In genomic region chr6:125273965-125274364, GRCh38 we compare ENCODE assay signal across 13 cellular contexts. TPM values are rescaled to one million over a fixed set of nuclear protein-coding genes. Genes with fewer than 3 reads are reported as not detected.
DNase-seq lines count a peak whose midpoint lies in the region; ATAC-seq and TF ChIP-seq lines count a peak whose summit lies in the region.
"Had no signal": no experiment of that assay in that cellular context is flagged by ENCODE, and none has a peak within 500 bp of the region (broad histone marks: within the 10 kb centered on the region; RNA-seq: fewer than 3 reads in every experiment).

No MANE protein-coding gene starts in this region.

- no peaks in the 10 kb centered on the region for H3K27me3 Mint-ChIP-seq in naive thymus-derived CD4-positive, alpha-beta T cell
- H3K27me3 Mint-ChIP-seq: memory B cell had no signal

- intact Hi-C loops in naive thymus-derived CD4-positive, alpha-beta T cell (cut with micrococcal nuclease) = no loop called here

- ATAC-seq in HG02678 (IDR thresholded peaks at IDR 0.05; ENCODE audit: unreplicated experiment) (no peak), HG02759 (IDR thresholded peaks at IDR 0.05; ENCODE audit: unreplicated experiment) (no peak)
- ATAC-seq in naive thymus-derived CD4-positive, alpha-beta T cell = no peak

- H3K9me3 Mint-ChIP-seq in naive thymus-derived CD4-positive, alpha-beta T cell = peaks cover 0 to 2% (median 0%) of the 10 kb centered on the region in 11 donors
- H3K9me3 Mint-ChIP-seq: H9, memory B cell had no signal

- peaks cover 0 to 49% (median 0%) of the 10 kb centered on the region in 3 experiments for H3K36me3 ChIP-seq in naive thymus-derived CD4-positive, alpha-beta T cell (ENCODE audit: control insufficient read depth in 2 of 3, insufficient read depth in 3 of 3, low read length in 3 of 3)

- H3K4me3 Mint-ChIP-seq in naive thymus-derived CD4-positive, alpha-beta T cell = no peak overlapping the region
- H3K4me3 Mint-ChIP-seq: H9, memory B cell had no signal

- H3K27ac Mint-ChIP-seq in naive thymus-derived CD4-positive, alpha-beta T cell = peak overlapping the region in 1 of 9 donors; percentile 25
- H3K27ac Mint-ChIP-seq: H9, memory B cell had no signal

- peak; percentile 83 for DNase-seq in A172 (ENCODE audit: low spot score)
- peak; percentile 21 for DNase-seq in HFF-Myc (ENCODE audit: extremely low read depth, low read depth)
- DNase-seq in amniotic epithelial cell (ENCODE audit: low read depth) = peak; percentile 44
- peak; percentile 12 for DNase-seq in glomerular endothelial cell (ENCODE audit: extremely low read depth, low read depth, low spot score)
- DNase-seq in naive thymus-derived CD4-positive, alpha-beta T cell = no peak
- DNase-seq in NOMO-1 treated with dmso at 0.1 percent for 144 hours (lab: John Stamatoyannopoulos, UW; ENCODE audit: unreplicated experiment) = no peak
- DNase-seq: H9; NCI-H1105; NK-92 treated with Interleukin-12 subunit alpha and Interleukin-12 subunit beta, amount 100 ng/mL, for 24 hours had no signal

- H3K4me1 Mint-ChIP-seq in naive thymus-derived CD4-positive, alpha-beta T cell = peaks cover 4 to 21% (median 12%) of the 10 kb centered on the region in 7 donors
- H3K4me1 Mint-ChIP-seq: H9, memory B cell had no signal

- H3K27ac ChIP-seq in naive thymus-derived CD4-positive, alpha-beta T cell (ENCODE audit: low read depth, low read length) = no peak overlapping the region
- H3K27ac ChIP-seq: BLaER1 had no signal

- CTCF ChIA-PET in naive thymus-derived CD4-positive, alpha-beta T cell (lab: Charles Lee) = no interaction called here

- H3K4me3 ChIP-seq in HFF-Myc (replicated peaks; ENCODE audit: low read depth, low read length) = no peak overlapping the region
- no peak overlapping the region for H3K4me3 ChIP-seq in naive thymus-derived CD4-positive, alpha-beta T cell (ENCODE audit: low read length)
- H3K4me3 ChIP-seq: BLaER1 had no signal

- POLR2A ChIA-PET in naive thymus-derived CD4-positive, alpha-beta T cell (lab: Charles Lee) = no interaction called here

- no peak for TF ChIP-seq CTCF in HFF-Myc (IDR thresholded peaks at IDR 0.05; ENCODE audit: low read depth, low read length, missing control alignments)

- H3K4me1 ChIP-seq in naive thymus-derived CD4-positive, alpha-beta T cell (ENCODE audit: control insufficient read depth in 2 of 2, insufficient read depth in 2 of 2, low read length in 2 of 2) = no peaks in the 10 kb centered on the region
- H3K4me1 ChIP-seq: BLaER1 had no signal

- H3K27me3 ChIP-seq in naive thymus-derived CD4-positive, alpha-beta T cell (ENCODE audit: control insufficient read depth in 2 of 2, insufficient read depth in 2 of 2, low read length in 2 of 2) = no peaks in the 10 kb centered on the region
- H3K27me3 ChIP-seq: BLaER1 had no signal

- H3K36me3 Mint-ChIP-seq in naive thymus-derived CD4-positive, alpha-beta T cell = peaks cover 5 to 83% (median 45%) of the 10 kb centered on the region in 5 donors

- no peaks in the 10 kb centered on the region for H3K9me3 ChIP-seq in naive thymus-derived CD4-positive, alpha-beta T cell (ENCODE audit: control insufficient read depth in 2 of 3, low read length in 3 of 3)
- H3K9me3 ChIP-seq: BLaER1 had no signal

RNA-seq across cellular contexts. Expression of gene HDDC2, which starts 27.8 kb away (rescaled TPM):
- total RNA-seq in A172 (2014; rRNA removed; shearing (Covaris generic)) = 95.8 and 113 TPM in 2 replicates
- total RNA-seq in glomerular endothelial cell = 14.9 and 20.5 TPM in 2 replicates
- 10 to 100 TPM; 33.4 to 58.5 (median 54.8) TPM for total RNA-seq in naive thymus-derived CD4-positive, alpha-beta T cell
- polyA plus RNA-seq in naive thymus-derived CD4-positive, alpha-beta T cell = 100 to 1,000 TPM; 116 TPM

Comparison
In these comparisons a context has a peak if more than half of its experiments do, and no peak if none do; other contexts are left out.
1. DNase-seq: peak in A172 (single experiment), HFF-Myc (single experiment), amniotic epithelial cell (single experiment) and glomerular endothelial cell (single experiment); none in naive thymus-derived CD4-positive, alpha-beta T cell (0 of 9) and NOMO-1 treated with dmso at 0.1 percent for 144 hours (single experiment).